ENCODE assay signal across 20 cellular contexts in the genomic region with DNA sequence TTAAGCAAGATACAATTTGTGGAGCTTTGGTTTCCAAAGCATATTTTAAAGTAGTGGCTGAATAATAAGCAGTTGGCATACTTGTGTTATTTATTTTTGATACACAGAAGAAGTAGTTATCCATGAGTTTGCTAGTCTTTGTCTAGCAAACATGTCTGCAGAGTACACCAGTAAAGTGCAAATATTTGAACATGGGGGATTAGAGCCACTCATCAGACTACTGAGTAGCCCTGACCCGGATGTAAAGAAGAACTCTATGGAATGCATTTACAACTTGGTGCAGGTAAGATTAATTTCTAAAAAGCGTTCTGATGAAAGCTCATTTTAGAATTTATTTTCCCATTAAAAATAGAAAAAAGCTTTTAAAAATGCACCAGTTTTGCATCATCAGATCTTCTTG.
"Had no signal": no experiment of that assay in that cellular context is flagged by ENCODE, and none has a peak within 500 bp of the region (broad histone marks: within the 10 kb centered on the region; RNA-seq: fewer than 3 reads in every experiment).

No MANE protein-coding gene starts in this region.

- H3K27ac ChIP-seq: dorsolateral prefrontal cortex, neutrophil, psoas muscle, sigmoid colon, skin epidermis, testis, transverse colon had no signal

- DNase-seq: cortex of kidney; dorsolateral prefrontal cortex; effector CD8-positive, alpha-beta T cell; foreskin melanocyte; head of caudate nucleus; hippocampal formation; left colon; naive thymus-derived CD4-positive, alpha-beta T cell; nephron progenitor cell; psoas muscle; retina; sigmoid colon; stimulated activated CD4-positive, alpha-beta T cell treated with anti-CD3 and anti-CD28 coated beads, Interleukin-2, amount 100 ng/mL, for 24 hours; stimulated activated CD4-positive, alpha-beta T cell treated with anti-CD3 and anti-CD28 coated beads, Interleukin-4, amount 100 ng/mL, for 4 hours; stimulated activated naive B cell treated with anti-CD40 and anti-IgM and Interleukin-4, amounts not matched to agents 10 μg/mL and 1 μg/mL and 100 μg/mL, for 72 hours; stimulated activated naive CD8-positive, alpha-beta T cell treated with anti-CD3 and anti-CD28 coated beads, Interleukin-15, amount 100 ng/mL, for 72 hours; testis; transverse colon had no signal
